In the genomic region with DNA sequence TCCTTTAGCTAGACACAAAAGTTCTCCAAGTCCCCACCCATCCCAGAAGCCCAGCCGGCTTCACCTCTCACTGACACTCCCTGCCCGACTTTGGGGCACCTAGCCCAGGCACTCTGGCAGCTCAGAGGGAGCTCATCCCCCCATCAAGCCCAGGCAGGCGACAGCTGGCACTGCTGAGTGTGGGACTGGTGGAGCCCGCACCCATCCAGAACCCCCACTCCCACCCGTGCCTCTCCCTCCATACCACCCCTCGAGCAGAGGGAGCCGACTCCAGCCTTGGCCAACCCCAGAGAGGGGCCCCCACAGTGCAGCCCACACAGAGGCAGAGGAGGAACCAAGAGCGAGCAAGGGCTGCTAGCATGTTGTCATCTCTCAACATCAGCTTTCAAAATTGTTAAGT, we compare ENCODE assay signal across 31 cellular contexts.
"Had no signal": no experiment of that assay in that cellular context is flagged by ENCODE, and none has a peak within 500 bp of the region (broad histone marks: within the 10 kb centered on the region; RNA-seq: fewer than 3 reads in every experiment).

No MANE protein-coding gene starts in this region.

- H3K4me1 ChIP-seq: esophagus muscularis mucosa, foreskin keratinocyte, gastrocnemius medialis had no signal

- H3K36me3 ChIP-seq: brain microvascular endothelial cell, esophagus muscularis mucosa, gastrocnemius medialis, WERI-Rb-1 had no signal

- H3K27ac ChIP-seq: brain microvascular endothelial cell, esophagus muscularis mucosa, foreskin keratinocyte, gastrocnemius medialis, WERI-Rb-1 had no signal

- H3K4me1 Mint-ChIP-seq: activated B cell treated with CpG ODN at 0.5 μM for 24 hours; activated naive CD4-positive, alpha-beta T cell treated with anti-CD3 and anti-CD28 coated beads, Interleukin-2, amount 10 ng/mL, durations not matched to agents 7 days and 5 days; activated naive CD8-positive, alpha-beta T cell treated with anti-CD3 and anti-CD28 coated beads, Interleukin-2, amount 10 ng/mL, durations not matched to agents 7 days and 5 days; central memory CD8-positive, alpha-beta T cell; T-helper 17 cell had no signal

- H3K4me3 ChIP-seq: esophagus muscularis mucosa, gastrocnemius medialis had no signal

- H3K27ac Mint-ChIP-seq: activated B cell treated with CpG ODN at 0.5 μM for 24 hours; activated CD8-positive, alpha-beta T cell treated with anti-CD3 and anti-CD28 coated beads for 36 hours; activated naive CD4-positive, alpha-beta T cell treated with anti-CD3 and anti-CD28 coated beads, Interleukin-2, amount 10 ng/mL, durations not matched to agents 7 days and 5 days; activated naive CD4-positive, alpha-beta T cell treated with anti-CD3 and anti-CD28 coated beads, Interleukin-2, amount 50 U/mL, for 72 hours; activated naive CD8-positive, alpha-beta T cell treated with anti-CD3 and anti-CD28 coated beads, Interleukin-2, amount 10 ng/mL, durations not matched to agents 7 days and 5 days; activated T-helper 1 cell treated with anti-CD3 and anti-CD28 coated beads, Interleukin-12 subunit alpha, Interleukin-12 subunit beta, Interleukin-2, Interleukin-4 antibody, amounts not matched to agents 30 ng/mL and 10 ng/mL and 1 ng/mL, durations not matched to agents 14 hours and 24 hours and 36 hours; effector memory CD8-positive, alpha-beta T cell; T-helper 17 cell; T-helper 2 cell treated with Interferon-gamma antibody and Interleukin-4, amounts not matched to agents 5 μg/mL and 100 μg/mL, for 36 hours had no signal

- H3K4me3 Mint-ChIP-seq: activated B cell treated with CpG ODN at 0.5 μM for 24 hours; activated CD8-positive, alpha-beta T cell treated with anti-CD3 and anti-CD28 coated beads for 36 hours; activated naive CD4-positive, alpha-beta T cell treated with anti-CD3 and anti-CD28 coated beads, Interleukin-2, amount 10 ng/mL, durations not matched to agents 7 days and 5 days; activated naive CD8-positive, alpha-beta T cell treated with anti-CD3 and anti-CD28 coated beads, Interleukin-2, amount 10 ng/mL, durations not matched to agents 7 days and 5 days; activated T-helper 1 cell treated with anti-CD3 and anti-CD28 coated beads, Interleukin-12 subunit alpha, Interleukin-12 subunit beta, Interleukin-2, Interleukin-4 antibody, amounts not matched to agents 30 ng/mL and 10 ng/mL and 1 ng/mL, durations not matched to agents 14 hours and 24 hours and 36 hours; central memory CD8-positive, alpha-beta T cell; effector memory CD8-positive, alpha-beta T cell; T-helper 17 cell; T-helper 2 cell treated with Interferon-gamma antibody and Interleukin-4, amounts not matched to agents 5 μg/mL and 100 μg/mL, for 36 hours had no signal

- DNase-seq: activated B cell treated with CpG ODN at 0.5 μM for 24 hours; activated CD4-positive, alpha-beta T cell treated with anti-CD3 and anti-CD28 coated beads for 48 hours; activated CD4-positive, alpha-beta T cell treated with anti-CD3 and anti-CD28 coated beads, Interleukin-2, amount 50 U/mL, for 1 hour; activated CD4-positive, alpha-beta T cell treated with anti-CD3 and anti-CD28 coated beads, Interleukin-2, amount 50 U/mL, for 48 hours; activated CD8-positive, alpha-beta memory T cell treated with anti-CD3 and anti-CD28 coated beads for 24 hours; activated CD8-positive, alpha-beta T cell treated with anti-CD3 and anti-CD28 coated beads for 36 hours; activated gamma-delta T cell; activated naive CD4-positive, alpha-beta T cell; activated naive CD4-positive, alpha-beta T cell treated with anti-CD3 and anti-CD28 coated beads, Interleukin-2, amount 10 ng/mL, durations not matched to agents 7 days and 5 days; activated naive CD8-positive, alpha-beta T cell treated with anti-CD3 and anti-CD28 coated beads, Interleukin-2, amount 10 ng/mL, durations not matched to agents 7 days and 5 days; activated T-cell treated with anti-CD3 and anti-CD28 coated beads, Interleukin-2, amount 50 U/mL, for 1 hour; activated T-cell treated with anti-CD3 and anti-CD28 coated beads, Interleukin-2, amount 50 U/mL, for 48 hours; brain microvascular endothelial cell; cortex of kidney; dermis blood vessel endothelial cell; effector CD4-positive, alpha-beta T cell; effector memory CD8-positive, alpha-beta T cell; erythroblast; foreskin keratinocyte; gastrocnemius medialis; glutamatergic neuron; T-helper 1 cell; T-helper 17 cell; T1000; WERI-Rb-1 had no signal

- H3K36me3 Mint-ChIP-seq: activated naive CD4-positive, alpha-beta T cell treated with anti-CD3 and anti-CD28 coated beads, Interleukin-2, amount 10 ng/mL, durations not matched to agents 7 days and 5 days; activated naive CD8-positive, alpha-beta T cell treated with anti-CD3 and anti-CD28 coated beads, Interleukin-2, amount 10 ng/mL, durations not matched to agents 7 days and 5 days had no signal

- H3K9me3 Mint-ChIP-seq: activated B cell treated with CpG ODN at 0.5 μM for 24 hours; activated naive CD4-positive, alpha-beta T cell treated with anti-CD3 and anti-CD28 coated beads, Interleukin-2, amount 10 ng/mL, durations not matched to agents 7 days and 5 days; activated T-helper 1 cell treated with anti-CD3 and anti-CD28 coated beads, Interleukin-12 subunit alpha, Interleukin-12 subunit beta, Interleukin-2, Interleukin-4 antibody, amounts not matched to agents 30 ng/mL and 10 ng/mL and 1 ng/mL, durations not matched to agents 14 hours and 24 hours and 36 hours had no signal

- ATAC-seq: activated CD4-positive, CD25-positive, alpha-beta regulatory T cell treated with anti-CD3 and anti-CD28 coated beads, Interleukin-2, amount 50 U/mL, for 24 hours; activated CD8-positive, alpha-beta T cell treated with anti-CD3 and anti-CD28 coated beads for 36 hours; activated naive CD4-positive, alpha-beta T cell treated with anti-CD3 and anti-CD28 coated beads, Interleukin-2, amount 50 U/mL, for 72 hours; effector memory CD8-positive, alpha-beta T cell; foreskin keratinocyte; gastrocnemius medialis; T-helper 17 cell had no signal

- H3K27me3 Mint-ChIP-seq: activated B cell treated with CpG ODN at 0.5 μM for 24 hours; activated CD8-positive, alpha-beta T cell treated with anti-CD3 and anti-CD28 coated beads for 36 hours; activated naive CD4-positive, alpha-beta T cell treated with anti-CD3 and anti-CD28 coated beads, Interleukin-2, amount 10 ng/mL, durations not matched to agents 7 days and 5 days; activated naive CD8-positive, alpha-beta T cell treated with anti-CD3 and anti-CD28 coated beads, Interleukin-2, amount 10 ng/mL, durations not matched to agents 7 days and 5 days; central memory CD8-positive, alpha-beta T cell; effector memory CD8-positive, alpha-beta T cell; T-helper 17 cell had no signal

- H3K27me3 ChIP-seq: brain microvascular endothelial cell, esophagus muscularis mucosa, foreskin keratinocyte, gastrocnemius medialis had no signal

- H3K9me3 ChIP-seq: esophagus muscularis mucosa, gastrocnemius medialis had no signal
